Comparison of ENCODE assay signal across 1 cellular context in the genomic region with DNA sequence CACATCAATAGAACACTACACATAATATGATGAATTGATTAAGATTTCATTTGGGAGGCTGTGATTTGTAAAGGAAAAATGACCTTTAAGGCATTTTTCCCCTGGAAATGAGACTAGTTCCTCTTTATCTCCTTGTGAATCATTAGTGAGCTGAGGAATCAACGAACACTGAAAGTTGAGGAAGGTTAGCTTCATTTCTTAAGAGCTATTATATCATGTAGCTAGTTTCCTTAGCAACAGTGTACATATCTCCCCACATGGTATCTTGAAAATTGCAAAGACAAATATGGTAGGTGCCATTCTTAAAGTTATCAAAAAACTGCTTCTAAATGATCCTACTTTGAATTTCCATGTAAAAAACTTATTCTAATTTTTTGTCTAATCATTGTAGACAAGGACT.
TF ChIP-seq lines count a peak whose summit lies in the region.

No MANE protein-coding gene starts in this region.

TF ChIP-seq in A549, 52 proteins besides CTCF, POLR2A, EP300 and RAD21 (continued from another document):
- TF ChIP-seq, protein P1, sequence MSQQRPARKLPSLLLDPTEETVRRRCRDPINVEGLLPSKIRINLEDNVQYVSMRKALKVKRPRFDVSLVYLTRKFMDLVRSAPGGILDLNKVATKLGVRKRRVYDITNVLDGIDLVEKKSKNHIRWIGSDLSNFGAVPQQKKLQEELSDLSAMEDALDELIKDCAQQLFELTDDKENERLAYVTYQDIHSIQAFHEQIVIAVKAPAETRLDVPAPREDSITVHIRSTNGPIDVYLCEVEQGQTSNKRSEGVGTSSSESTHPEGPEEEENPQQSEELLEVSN (IDR thresholded peaks at IDR 0.05; ENCODE audit: borderline replicate concordance, low read depth), result no peak
- TF ChIP-seq HDAC2 (IDR thresholded peaks at IDR 0.05), result no peak
- no peak for TF ChIP-seq ELK1 (IDR thresholded peaks at IDR 0.05; ENCODE audit: low read depth, low read length)
- TF ChIP-seq CBX8 (IDR thresholded peaks at IDR 0.05), result no peak
- no peak for TF ChIP-seq BHLHE40 (IDR thresholded peaks at IDR 0.05; ENCODE audit: low read depth, low read length)
- TF ChIP-seq EHMT2 (IDR thresholded peaks at IDR 0.05; ENCODE audit: low read depth), result no peak
- no peak for TF ChIP-seq CBX2 (IDR thresholded peaks at IDR 0.05; ENCODE audit: borderline replicate concordance, low read depth)
- TF ChIP-seq RCOR1 (IDR thresholded peaks at IDR 0.05; ENCODE audit: low read depth, low read length), result no peak
- TF ChIP-seq HOXB5 (CRISPR knock-in tag; IDR thresholded peaks at IDR 0.05), result no peak
- no peak for TF ChIP-seq JUN (IDR thresholded peaks at IDR 0.05)
- no peak for TF ChIP-seq TFCP2L1 (CRISPR knock-in tag; IDR thresholded peaks at IDR 0.05)
- TF ChIP-seq HOXA7 (CRISPR knock-in tag; IDR thresholded peaks at IDR 0.05), result no peak
- no peak for TF ChIP-seq KDM1A (IDR thresholded peaks at IDR 0.05; ENCODE audit: low read depth)
- no peak for TF ChIP-seq RFX5 (IDR thresholded peaks at IDR 0.05)
- TF ChIP-seq BCL3 (IDR thresholded peaks at IDR 0.05), result no peak
- TF ChIP-seq FOSB (CRISPR knock-in tag; IDR thresholded peaks at IDR 0.05), result no peak
- TF ChIP-seq ZC3H11A (IDR thresholded peaks at IDR 0.05), result no peak
- TF ChIP-seq GATA3 (IDR thresholded peaks at IDR 0.05; ENCODE audit: borderline replicate concordance), result no peak
